ENCODE assay signal across 9 cellular contexts in the genomic region with DNA sequence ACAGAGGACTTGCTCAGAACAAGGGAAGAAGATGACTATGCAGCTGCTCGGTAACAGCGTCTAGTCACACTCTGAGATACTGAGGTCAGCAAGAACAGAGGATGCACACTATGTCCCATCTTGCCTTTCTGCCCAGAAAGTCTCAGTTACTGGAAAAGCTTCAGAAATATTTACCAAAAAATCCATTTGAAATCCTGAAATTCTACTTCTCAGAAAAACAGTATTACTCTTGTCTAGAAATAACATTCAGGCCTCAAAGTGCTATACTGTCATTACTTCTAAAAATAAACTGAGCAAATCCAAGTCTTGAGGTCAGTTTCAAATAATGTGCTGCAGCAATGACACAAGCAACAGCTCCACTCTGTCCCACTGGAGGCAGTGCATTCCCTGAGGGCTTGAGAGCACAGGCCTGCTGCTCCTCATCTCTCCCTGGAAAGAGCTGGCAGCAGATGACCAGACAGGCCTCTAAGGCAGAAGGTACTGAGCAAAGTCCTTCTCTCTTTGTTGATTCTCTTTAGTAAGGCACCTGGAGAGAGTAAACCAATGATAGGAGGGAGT.
DNase-seq lines count a peak whose midpoint lies in the region; ATAC-seq and TF ChIP-seq lines count a peak whose summit lies in the region.
"Had no signal": no experiment of that assay in that cellular context is flagged by ENCODE, and none has a peak within 500 bp of the region (broad histone marks: within the 10 kb centered on the region; RNA-seq: fewer than 3 reads in every experiment).

No MANE protein-coding gene starts in this region.

- H3K36me3 ChIP-seq in ascending aorta (no peaks in the 10 kb centered on the region), stomach (no peaks in the 10 kb centered on the region)
- H3K36me3 ChIP-seq: neutrophil had no signal

- H3K4me3 ChIP-seq in ascending aorta (no peak overlapping the region), stomach (no peak overlapping the region)

- H3K9me3 ChIP-seq in ascending aorta (no peaks in the 10 kb centered on the region), stomach (no peaks in the 10 kb centered on the region)

- no peak for TF ChIP-seq EP300 in stomach (IDR thresholded peaks at IDR 0.05)

- WGBS in stomach, 5 donors: 49 to 77% (median 63%) methylated on average over 2 of the region's 2 CpGs

- H3K4me1 ChIP-seq in ascending aorta: peaks cover 16 to 19% of the 10 kb centered on the region in 2 donors
- H3K4me1 ChIP-seq in stomach: peaks cover 0 to 50% (median 29%) of the 10 kb centered on the region in 4 donors

- intact Hi-C loops in ascending aorta (cut with DNase I): loop anchor here (2.0 to 10.0 kb wide), 5 partner anchors 76 to 290 kb away; a partner anchor contains a TSS
- intact Hi-C loops in stomach (cut with DNase I; ENCODE audit: low total_unique reads): no loop called here

- TF ChIP-seq POLR2A in stomach (IDR thresholded peaks at IDR 0.05): no peak

- no peak for ATAC-seq in GM19351 (IDR thresholded peaks at IDR 0.05; ENCODE audit: unreplicated experiment)
- no peak for ATAC-seq in GM21390 (IDR thresholded peaks at IDR 0.05; ENCODE audit: unreplicated experiment)
- ATAC-seq in HG02840 (IDR thresholded peaks at IDR 0.05; ENCODE audit: low FRiP score, unreplicated experiment): no peak

- H3K27ac ChIP-seq in ascending aorta (peak overlapping the region; percentile 38 to 90), stomach (peak overlapping the region; percentile 14 to 73 (median 54))
- H3K27ac ChIP-seq: neutrophil had no signal

- DNase-seq in EH (ENCODE audit: low read depth): peak; percentile 94
- peak; percentile 67 for DNase-seq in M059J (ENCODE audit: low read depth)
- DNase-seq in ascending aorta (ENCODE audit: low spot score in 2 of 2): peak; percentile 17 to 85
- peak; percentile 61 for DNase-seq in iris pigment epithelial cell (ENCODE audit: low read depth)
- peak; percentile 31 for DNase-seq in stomach

- TF ChIP-seq CTCF in ascending aorta (IDR thresholded peaks at IDR 0.05) (peak; percentile 45 to 60 (median 55)), stomach (IDR thresholded peaks at IDR 0.05) (peak in 4 of 7 experiments; percentile 16 to 28 (median 22))

- no peaks in the 10 kb centered on the region for H3K27me3 ChIP-seq in ascending aorta
- no peaks in the 10 kb centered on the region for H3K27me3 ChIP-seq in stomach
- H3K27me3 ChIP-seq: neutrophil had no signal

Comparison
In these comparisons a context has a peak if more than half of its experiments do, and no peak if none do; other contexts are left out.
1. DNase-seq: peak in every context shown above with its lines; median percentile 94 in EH; 67 in M059J; 61 in iris pigment epithelial cell; 51 in ascending aorta; 31 in stomach.